ENCODE assay signal across 16 cellular contexts in genomic region chr6:25122622-25123237, GRCh38.
DNase-seq lines count a peak whose midpoint lies in the region; FAIRE-seq and TF ChIP-seq lines count a peak whose summit lies in the region.
"Had no signal": no experiment of that assay in that cellular context is flagged by ENCODE, and none has a peak within 500 bp of the region (broad histone marks: within the 10 kb centered on the region; RNA-seq: fewer than 3 reads in every experiment).

No MANE protein-coding gene starts in this region.

- H3K14ac ChIP-seq in trophoblast cell (ENCODE audit: low read length), result no peak overlapping the region

- H3K4me1 ChIP-seq in SK-N-SH (ENCODE audit: control insufficient read depth in 1 of 2, insufficient read depth in 2 of 2, low read depth in 1 of 2, low read length in 1 of 2), result peaks cover 0 to 14% of the 10 kb centered on the region in 2 experiments; a peak in 3 of 4 replicates
- no peaks in the 10 kb centered on the region for H3K4me1 ChIP-seq in trophoblast cell (ENCODE audit: control insufficient read depth in 1 of 2, insufficient read depth in 2 of 2, low read length in 2 of 2)

- TF ChIP-seq RAD21 in SK-N-SH (IDR thresholded peaks at IDR 0.05; ENCODE audit: low read length), result no peak

- POLR2A ChIA-PET in SK-N-SH (lab: Yijun Ruan, JAX), result interaction anchor here (0.7 kb wide), 1 partner anchor 12 kb away, joined by 3 read pairs; no protein-coding TSS in a partner anchor

- H3K79me2 ChIP-seq in SK-N-SH (ENCODE audit: insufficient read depth), result no peaks in the 10 kb centered on the region
- no peaks in the 10 kb centered on the region for H3K79me2 ChIP-seq in trophoblast cell (ENCODE audit: control insufficient read depth, insufficient read depth, low read length, poor library complexity)

- no peak overlapping the region for H3K4me3 Mint-ChIP-seq in activated T-helper 1 cell treated with anti-CD3 and anti-CD28 coated beads, Interleukin-12 subunit alpha, Interleukin-12 subunit beta, Interleukin-2, Interleukin-4 antibody, amounts not matched to agents 30 ng/mL and 10 ng/mL and 1 ng/mL, durations not matched to agents 14 hours and 24 hours and 36 hours
- H3K4me3 Mint-ChIP-seq: B cell; H9; stimulated activated naive CD8-positive, alpha-beta T cell treated with anti-CD3 and anti-CD28 coated beads, Interleukin-15, Interleukin-2, amounts not matched to agents 100 ng/mL and 50 ng/mL, for 24 hours had no signal

- H3K27me3 ChIP-seq in SK-N-SH (ENCODE audit: insufficient read depth) (no peaks in the 10 kb centered on the region), trophoblast cell (ENCODE audit: insufficient read depth, low read length) (no peaks in the 10 kb centered on the region)
- H3K27me3 ChIP-seq: neutrophil had no signal

- peaks cover 72% of the 10 kb centered on the region for H3K4me1 Mint-ChIP-seq in activated T-helper 1 cell treated with anti-CD3 and anti-CD28 coated beads, Interleukin-12 subunit alpha, Interleukin-12 subunit beta, Interleukin-2, Interleukin-4 antibody, amounts not matched to agents 30 ng/mL and 10 ng/mL and 1 ng/mL, durations not matched to agents 14 hours and 24 hours and 36 hours (ENCODE audit: low read depth)

- no peaks in the 10 kb centered on the region for H3K27me3 Mint-ChIP-seq in activated T-helper 1 cell treated with anti-CD3 and anti-CD28 coated beads, Interleukin-12 subunit alpha, Interleukin-12 subunit beta, Interleukin-2, Interleukin-4 antibody, amounts not matched to agents 30 ng/mL and 10 ng/mL and 1 ng/mL, durations not matched to agents 14 hours and 24 hours and 36 hours (ENCODE audit: insufficient read depth)
- H3K27me3 Mint-ChIP-seq: B cell; stimulated activated naive CD8-positive, alpha-beta T cell treated with anti-CD3 and anti-CD28 coated beads, Interleukin-15, Interleukin-2, amounts not matched to agents 100 ng/mL and 50 ng/mL, for 24 hours had no signal

- peaks cover 70% of the 10 kb centered on the region for H3K36me3 Mint-ChIP-seq in activated T-helper 1 cell treated with anti-CD3 and anti-CD28 coated beads, Interleukin-12 subunit alpha, Interleukin-12 subunit beta, Interleukin-2, Interleukin-4 antibody, amounts not matched to agents 30 ng/mL and 10 ng/mL and 1 ng/mL, durations not matched to agents 14 hours and 24 hours and 36 hours (ENCODE audit: low read depth)

- H3K27ac ChIP-seq in SK-N-SH (ENCODE audit: low read depth in 2 of 2, low read length in 1 of 2) (peak overlapping the region; percentile 37 to 99), trophoblast cell (ENCODE audit: low read depth, low read length) (no peak overlapping the region)
- H3K27ac ChIP-seq: neutrophil, SK-N-MC had no signal

- no peak overlapping the region for H2AK5ac ChIP-seq in trophoblast cell (ENCODE audit: low read length)

- no peak for TF ChIP-seq CTCF in SK-N-SH (IDR thresholded peaks at IDR 0.05)

- no peak overlapping the region for H4K8ac ChIP-seq in trophoblast cell (ENCODE audit: low read depth, low read length)

- no peak overlapping the region for H4K91ac ChIP-seq in trophoblast cell (ENCODE audit: low read depth, low read length)

- no peak overlapping the region for H2BK120ac ChIP-seq in trophoblast cell (ENCODE audit: insufficient read depth, low read length, poor library complexity)

- 77% methylated on average over 3 of the region's 3 CpGs for WGBS in SK-N-SH (ENCODE audit: low lambda C conversion rate)
- WGBS in trophoblast cell (ENCODE audit: extremely low coverage, insufficient coverage, insufficient read length), result no CpG with 5 or more reads among the region's 3 CpGs

- H3K9me2 ChIP-seq in SK-N-SH, result 0 out of 2 replicates have a peak, but pooled peaks cover 2% of the 10 kb centered on the region

- H3K9ac ChIP-seq in SK-N-SH (no peak overlapping the region), trophoblast cell (ENCODE audit: low read length) (no peak overlapping the region)

- H3K4me2 ChIP-seq in SK-N-SH (no peak overlapping the region; the same call in 1 of the 2 replicates), trophoblast cell (ENCODE audit: low read length) (no peak overlapping the region)

- no peaks in the 10 kb centered on the region for H3F3A ChIP-seq in SK-N-SH (replicated peaks; ENCODE audit: insufficient read depth)

- intact Hi-C loops in activated T-helper 1 cell treated with anti-CD3 and anti-CD28 coated beads, Interleukin-12 subunit alpha, Interleukin-12 subunit beta, Interleukin-2, Interleukin-4 antibody, amounts not matched to agents 30 ng/mL and 10 ng/mL and 1 ng/mL, durations not matched to agents 14 hours and 24 hours and 36 hours (cut with micrococcal nuclease), result loop anchor here (2.0 kb wide), 1 partner anchor 16 kb away; no protein-coding TSS in a partner anchor

- no peaks in the 10 kb centered on the region for H4K20me1 ChIP-seq in SK-N-SH (ENCODE audit: insufficient read depth)

- H2AFZ ChIP-seq in SK-N-SH (ENCODE audit: low read depth) (no peak overlapping the region), trophoblast cell (ENCODE audit: insufficient read depth, low read length, poor library complexity) (no peak overlapping the region)

- no peak overlapping the region for H3K18ac ChIP-seq in trophoblast cell (ENCODE audit: low read length)

- H4K12ac ChIP-seq in trophoblast cell (ENCODE audit: low read depth, low read length), result no peak overlapping the region

- H2BK12ac ChIP-seq in trophoblast cell (ENCODE audit: low read length), result peak overlapping the region; percentile 64

- H3K27ac Mint-ChIP-seq in activated T-helper 1 cell treated with anti-CD3 and anti-CD28 coated beads, Interleukin-12 subunit alpha, Interleukin-12 subunit beta, Interleukin-2, Interleukin-4 antibody, amounts not matched to agents 30 ng/mL and 10 ng/mL and 1 ng/mL, durations not matched to agents 14 hours and 24 hours and 36 hours, result no peak overlapping the region
- H3K27ac Mint-ChIP-seq: B cell; H9; stimulated activated naive CD8-positive, alpha-beta T cell treated with anti-CD3 and anti-CD28 coated beads, Interleukin-15, Interleukin-2, amounts not matched to agents 100 ng/mL and 50 ng/mL, for 24 hours had no signal

- no peak overlapping the region for H3K23ac ChIP-seq in trophoblast cell (ENCODE audit: low read length)

- no peak for FAIRE-seq in frontal cortex (lab: Jason Lieb, UNC)

- H3K36me3 ChIP-seq in SK-N-SH (replicated peaks in 1 of 2; ENCODE audit: control insufficient read depth in 1 of 2, insufficient read depth in 2 of 2, low read length in 1 of 2), result peaks cover 0 to 11% of the 10 kb centered on the region in 2 experiments
- H3K36me3 ChIP-seq in trophoblast cell (ENCODE audit: control insufficient read depth in 1 of 2, insufficient read depth in 2 of 2, low read length in 2 of 2), result no peaks in the 10 kb centered on the region

- no peaks in the 10 kb centered on the region for H3K9me3 ChIP-seq in SK-N-SH
- H3K9me3 ChIP-seq in trophoblast cell (ENCODE audit: insufficient read depth, low read depth, low read length), result no peaks in the 10 kb centered on the region
- H3K9me3 ChIP-seq: neutrophil had no signal

- no peaks in the 10 kb centered on the region for H3K79me1 ChIP-seq in trophoblast cell (ENCODE audit: low read length)

- DNase-seq in COR-L47 (lab: John Stamatoyannopoulos, UW) (peak; percentile 69), NCI-H1092 (lab: John Stamatoyannopoulos, UW) (peak; percentile 3), SK-N-SH (no peak), trophoblast cell (no peak), frontal cortex (ENCODE audit: low spot score in 2 of 2) (no peak), NCI-H1436 (lab: John Stamatoyannopoulos, UW) (no peak)
- no peak for DNase-seq in activated T-helper 1 cell treated with anti-CD3 and anti-CD28 coated beads, Interleukin-12 subunit alpha, Interleukin-12 subunit beta, Interleukin-2, Interleukin-4 antibody, amounts not matched to agents 30 ng/mL and 10 ng/mL and 1 ng/mL, durations not matched to agents 14 hours and 24 hours and 36 hours (ENCODE audit: low spot score)
- DNase-seq: dorsolateral prefrontal cortex, H9, KG1, NCI-H1694 had no signal

- no peak for TF ChIP-seq EP300 in SK-N-SH (IDR thresholded peaks at IDR 0.05; ENCODE audit: borderline replicate concordance in 1 of 2, low read depth in 1 of 2, low read length in 1 of 2)

- CTCF ChIA-PET in SK-N-SH (lab: Yijun Ruan, JAX), result no interaction called here

- H3K9me3 Mint-ChIP-seq in activated T-helper 1 cell treated with anti-CD3 and anti-CD28 coated beads, Interleukin-12 subunit alpha, Interleukin-12 subunit beta, Interleukin-2, Interleukin-4 antibody, amounts not matched to agents 30 ng/mL and 10 ng/mL and 1 ng/mL, durations not matched to agents 14 hours and 24 hours and 36 hours, result no peaks in the 10 kb centered on the region
- H3K9me3 Mint-ChIP-seq: H9; stimulated activated naive CD8-positive, alpha-beta T cell treated with anti-CD3 and anti-CD28 coated beads, Interleukin-15, Interleukin-2, amounts not matched to agents 100 ng/mL and 50 ng/mL, for 24 hours had no signal

- no peak overlapping the region for H3K4me3 ChIP-seq in SK-N-SH (ENCODE audit: low read depth in 2 of 2, low read length in 1 of 2)
- no peak overlapping the region for H3K4me3 ChIP-seq in trophoblast cell (ENCODE audit: low read depth, low read length)
- H3K4me3 ChIP-seq: dorsolateral prefrontal cortex, SK-N-MC, skin epidermis had no signal

- H2BK5ac ChIP-seq in trophoblast cell (ENCODE audit: low read depth, low read length, poor library complexity), result no peak overlapping the region

- no peak overlapping the region for H3K4ac ChIP-seq in trophoblast cell (ENCODE audit: low read depth, low read length)

TF ChIP-seq in SK-N-SH, 30 proteins besides CTCF, POLR2A, EP300 and RAD21:
- no peak for TF ChIP-seq MEF2A (IDR thresholded peaks at IDR 0.05; ENCODE audit: borderline replicate concordance, low read depth)
- no peak for TF ChIP-seq POLR2AphosphoS5 (IDR thresholded peaks at IDR 0.05; ENCODE audit: low read depth, low read length)
- no peak for TF ChIP-seq TAF1 (IDR thresholded peaks at IDR 0.05; ENCODE audit: borderline replicate concordance, low read depth, low read length)
- no peak for TF ChIP-seq MXI1 (IDR thresholded peaks at IDR 0.05; ENCODE audit: low read depth, low read length)
- no peak for TF ChIP-seq TEAD4 (IDR thresholded peaks at IDR 0.05; ENCODE audit: borderline replicate concordance, insufficient read depth)
- no peak for TF ChIP-seq JUND (IDR thresholded peaks at IDR 0.05)
- no peak for TF ChIP-seq PBX3 (IDR thresholded peaks at IDR 0.05)

Comparison
In these comparisons a context has a peak if more than half of its experiments do, and no peak if none do; other contexts are left out.
1. DNase-seq: peak in COR-L47 (single experiment) and NCI-H1092 (single experiment); none in SK-N-SH (single experiment), trophoblast cell (0 of 2), activated T-helper 1 cell treated with anti-CD3 and anti-CD28 coated beads, Interleukin-12 subunit alpha, Interleukin-12 subunit beta, Interleukin-2, Interleukin-4 antibody, amounts not matched to agents 30 ng/mL and 10 ng/mL and 1 ng/mL, durations not matched to agents 14 hours and 24 hours and 36 hours (single experiment), frontal cortex (0 of 2) and NCI-H1436 (single experiment).